ENCODE assay signal across 8 cellular contexts in genomic region chr14:50003213-50004021, GRCh38.
A peak's percentile ranks its signal among the peaks of the same experiment; 100 is the strongest.
DNase-seq lines count a peak whose midpoint lies in the region; ATAC-seq and TF ChIP-seq lines count a peak whose summit lies in the region.

No MANE protein-coding gene starts in this region.

- H3K36me3 ChIP-seq in right atrium auricular region, result no peaks in the 10 kb centered on the region

- peak overlapping the region; percentile 84 for H3K4me3 Mint-ChIP-seq in activated naive CD8-positive, alpha-beta T cell treated with anti-CD3 and anti-CD28 coated beads for 36 hours

- intact Hi-C loops in sciatic nerve (cut with DNase I), result loop anchor here (10.0 kb wide), 1 partner anchor 109 kb away; the partner anchor contains the start of gene ARF6

- peak overlapping the region; percentile 98 for H3K27ac Mint-ChIP-seq in activated naive CD8-positive, alpha-beta T cell treated with anti-CD3 and anti-CD28 coated beads for 36 hours

- H3K27me3 Mint-ChIP-seq in activated naive CD8-positive, alpha-beta T cell treated with anti-CD3 and anti-CD28 coated beads for 36 hours, result no peaks in the 10 kb centered on the region

- DNase-seq in EL, result peak; percentile 82
- peak; percentile 92 for DNase-seq in KBM-7
- DNase-seq in SKM-1 (lab: John Stamatoyannopoulos, UW; ENCODE audit: unreplicated experiment), result peak; percentile 14
- peak; percentile 86 for DNase-seq in activated naive CD8-positive, alpha-beta T cell treated with anti-CD3 and anti-CD28 coated beads for 36 hours
- peak; percentile 90 for DNase-seq in right atrium auricular region (ENCODE audit: low spot score)
- DNase-seq in sciatic nerve (ENCODE audit: low spot score), result peak; percentile 87
- no peak for DNase-seq in NCI-H1694 treated with DMSO at 0.1 percent for 48 hours (lab: John Stamatoyannopoulos, UW)

- peaks cover 49% of the 10 kb centered on the region for H3K4me1 Mint-ChIP-seq in activated naive CD8-positive, alpha-beta T cell treated with anti-CD3 and anti-CD28 coated beads for 36 hours

- no peaks in the 10 kb centered on the region for H3K27me3 ChIP-seq in right atrium auricular region

- H3K9me3 Mint-ChIP-seq in activated naive CD8-positive, alpha-beta T cell treated with anti-CD3 and anti-CD28 coated beads for 36 hours, result no peaks in the 10 kb centered on the region

- H3K4me3 ChIP-seq in right atrium auricular region, result peak overlapping the region; percentile 35 to 62

- in situ Hi-C loops in KBM-7 (cut with MboI; ENCODE audit: low pct_unique_long_range_greater_than_20kb, low sequenced_read_pairs), result no loop called here

- H3K36me3 Mint-ChIP-seq in activated naive CD8-positive, alpha-beta T cell treated with anti-CD3 and anti-CD28 coated beads for 36 hours, result peaks cover 2% of the 10 kb centered on the region

- peak overlapping the region; percentile 73 to 83 for H3K27ac ChIP-seq in right atrium auricular region

- ATAC-seq in GM21619 (IDR thresholded peaks at IDR 0.05; ENCODE audit: unreplicated experiment) (peak; percentile 37), sciatic nerve (peak; percentile 51)

- peaks cover 0 to 53% of the 10 kb centered on the region in 2 donors for H3K4me1 ChIP-seq in right atrium auricular region

- peak in 1 of 2 donors; percentile 46 for TF ChIP-seq CTCF in right atrium auricular region (IDR thresholded peaks at IDR 0.05)

- no peaks in the 10 kb centered on the region for H3K9me3 ChIP-seq in right atrium auricular region
